ENCODE assay signal across 1 cellular context in genomic region chr1:19209439-19209989, GRCh38.
TF ChIP-seq lines count a peak whose summit lies in the region.

No MANE protein-coding gene starts in this region.

TF ChIP-seq in K562, 482 proteins besides CTCF, POLR2A, EP300 and RAD21 (continued from another document and continues in another):
- peak; percentile 40; the same call in 1 of the 2 replicates for TF ChIP-seq MGA (IDR thresholded peaks at IDR 0.05)
- 0 out of 2 replicates have a peak, but pooled peaks have one; percentile 54 for TF ChIP-seq BACH1 (tag; IDR thresholded peaks at IDR 0.05)
- peak; percentile 21; the same call in 1 of the 2 replicates for TF ChIP-seq L3MBTL2 (IDR thresholded peaks at IDR 0.05)
- no peak for TF ChIP-seq ZBTB17 (CRISPR knock-in tag; IDR thresholded peaks at IDR 0.05)
- peak; percentile 56 to 62; a peak in 2 of 4 replicates for TF ChIP-seq MLLT1 (IDR thresholded peaks at IDR 0.05)
- TF ChIP-seq SP2 (IDR thresholded peaks at IDR 0.05; ENCODE audit: extremely low read depth, low read depth, low read length, poor library complexity, severe bottlenecking) = no peak
- TF ChIP-seq KLF13 (tag; IDR thresholded peaks at IDR 0.05; ENCODE audit: borderline replicate concordance, low read depth) = peak; percentile 72; the same call in 1 of the 2 replicates
- peak; percentile 26 for TF ChIP-seq HDAC3 (IDR thresholded peaks at IDR 0.05; ENCODE audit: borderline replicate concordance, partially characterized antibody)
- TF ChIP-seq USF1 (CRISPR knock-in tag; IDR thresholded peaks at IDR 0.05) = peak; percentile 56
- no peak for TF ChIP-seq ZNF444 (CRISPR knock-in tag; IDR thresholded peaks at IDR 0.05)
- peak in 1 of 2 experiments; percentile 37 for TF ChIP-seq E2F6 (IDR thresholded peaks at IDR 0.05; ENCODE audit: borderline replicate concordance in 1 of 2, extremely low read depth in 1 of 2, insufficient read depth in 1 of 2, insufficient read length in 1 of 2, low read depth in 1 of 2, low read length in 1 of 2, poor library complexity in 1 of 2, severe bottlenecking in 1 of 2)
- TF ChIP-seq NR4A1 (CRISPR knock-in tag; IDR thresholded peaks at IDR 0.05) = no peak
- no peak for TF ChIP-seq NR4A1 (tag; IDR thresholded peaks at IDR 0.05)
- peak; percentile 36; the same call in 1 of the 2 replicates for TF ChIP-seq ARID1B (IDR thresholded peaks at IDR 0.05)
- TF ChIP-seq NFXL1 (CRISPR knock-in tag; IDR thresholded peaks at IDR 0.05) = no peak
- peak; percentile 65 for TF ChIP-seq MAFF (IDR thresholded peaks at IDR 0.05; ENCODE audit: low read length)
- peak; percentile 54 for TF ChIP-seq TEAD4 (IDR thresholded peaks at IDR 0.05; ENCODE audit: low read length)
- TF ChIP-seq TEAD4 (CRISPR knock-in tag; IDR thresholded peaks at IDR 0.05; ENCODE audit: borderline replicate concordance) = no peak
- 0 out of 4 replicates have a peak, but pooled peaks of 1 of the 2 experiments have one; percentile 20 for TF ChIP-seq ZNF318 (IDR thresholded peaks at IDR 0.05; ENCODE audit: borderline replicate concordance in 1 of 2, low read depth in 1 of 2)
- peak; percentile 90 for TF ChIP-seq TAF1 (IDR thresholded peaks at IDR 0.05; ENCODE audit: control insufficient read depth, extremely low read depth, insufficient read depth, low read length, severe bottlenecking)
- TF ChIP-seq NCOA1 (IDR thresholded peaks at IDR 0.05; ENCODE audit: low read depth) = no peak
- TF ChIP-seq AFF1 (IDR thresholded peaks at IDR 0.05; ENCODE audit: low read depth in 1 of 2, partially characterized antibody in 2 of 2) = peak in 1 of 2 experiments; percentile 56
- TF ChIP-seq TAL1 (IDR thresholded peaks at IDR 0.05) = no peak
- TF ChIP-seq SREBF1 (IDR thresholded peaks at IDR 0.05; ENCODE audit: borderline replicate concordance, low read depth, low read length) = no peak
- TF ChIP-seq RBM14 (IDR thresholded peaks at IDR 0.05; ENCODE audit: borderline replicate concordance, insufficient read depth, low read depth, low read length) = no peak
